2 cellular contexts compared by ENCODE assay signal in genomic region chr4:104975617-104976016, GRCh38.
TF ChIP-seq lines count a peak whose summit lies in the region.

No MANE protein-coding gene starts in this region.

TF ChIP-seq in GM12878, 131 proteins besides CTCF, POLR2A, EP300 and RAD21:
- TF ChIP-seq SMARCA5 (IDR thresholded peaks at IDR 0.05) (no peak), RCOR1 (conservative IDR thresholded peaks at IDR 0.05; ENCODE audit: low read depth, low read length) (no peak), ZNF217 (IDR thresholded peaks at IDR 0.05) (no peak), ZNF207 (IDR thresholded peaks at IDR 0.05; ENCODE audit: borderline replicate concordance) (no peak), NR2F1 (conservative IDR thresholded peaks at IDR 0.05) (no peak)

TF ChIP-seq in HepG2, 621 proteins besides CTCF, POLR2A, EP300 and RAD21:
- TF ChIP-seq FLYWCH1 (CRISPR knock-in tag; IDR thresholded peaks at IDR 0.05) (no peak), NFYC (CRISPR knock-in tag; IDR thresholded peaks at IDR 0.05) (no peak), ZNF547 (CRISPR knock-in tag; IDR thresholded peaks at IDR 0.05) (no peak), PTBP1 (IDR thresholded peaks at IDR 0.05; ENCODE audit: low read depth, low read length, poor library complexity, severe bottlenecking) (no peak), ATF5 (CRISPR knock-in tag; IDR thresholded peaks at IDR 0.05; ENCODE audit: low read depth) (no peak), ZNF639 (CRISPR knock-in tag; conservative IDR thresholded peaks at IDR 0.05) (no peak), ZBTB37 (CRISPR knock-in tag; IDR thresholded peaks at IDR 0.05) (no peak), BCL6 (CRISPR knock-in tag; IDR thresholded peaks at IDR 0.05) (no peak), PRMT3 (CRISPR knock-in tag; IDR thresholded peaks at IDR 0.05; ENCODE audit: borderline replicate concordance, low read depth) (no peak), MLLT10 (CRISPR knock-in tag; IDR thresholded peaks at IDR 0.05) (no peak), ZNF430 (CRISPR knock-in tag; IDR thresholded peaks at IDR 0.05) (no peak), ZNF724P (CRISPR knock-in tag; IDR thresholded peaks at IDR 0.05; ENCODE audit: borderline replicate concordance) (no peak), ZKSCAN1 (IDR thresholded peaks at IDR 0.05; ENCODE audit: low read length) (no peak), SIN3A (IDR thresholded peaks at IDR 0.05; ENCODE audit: borderline replicate concordance, low read depth, low read length) (no peak), TARDBP (CRISPR knock-in tag; IDR thresholded peaks at IDR 0.05) (no peak), ZNF737 (CRISPR knock-in tag; IDR thresholded peaks at IDR 0.05; ENCODE audit: borderline replicate concordance) (no peak), SP5 (CRISPR knock-in tag; IDR thresholded peaks at IDR 0.05; ENCODE audit: borderline replicate concordance, low read depth) (no peak), HMGA1 (CRISPR knock-in tag; conservative IDR thresholded peaks at IDR 0.05) (no peak)
